Comparison of ENCODE assay signal across 1 cellular context in the genomic region with DNA sequence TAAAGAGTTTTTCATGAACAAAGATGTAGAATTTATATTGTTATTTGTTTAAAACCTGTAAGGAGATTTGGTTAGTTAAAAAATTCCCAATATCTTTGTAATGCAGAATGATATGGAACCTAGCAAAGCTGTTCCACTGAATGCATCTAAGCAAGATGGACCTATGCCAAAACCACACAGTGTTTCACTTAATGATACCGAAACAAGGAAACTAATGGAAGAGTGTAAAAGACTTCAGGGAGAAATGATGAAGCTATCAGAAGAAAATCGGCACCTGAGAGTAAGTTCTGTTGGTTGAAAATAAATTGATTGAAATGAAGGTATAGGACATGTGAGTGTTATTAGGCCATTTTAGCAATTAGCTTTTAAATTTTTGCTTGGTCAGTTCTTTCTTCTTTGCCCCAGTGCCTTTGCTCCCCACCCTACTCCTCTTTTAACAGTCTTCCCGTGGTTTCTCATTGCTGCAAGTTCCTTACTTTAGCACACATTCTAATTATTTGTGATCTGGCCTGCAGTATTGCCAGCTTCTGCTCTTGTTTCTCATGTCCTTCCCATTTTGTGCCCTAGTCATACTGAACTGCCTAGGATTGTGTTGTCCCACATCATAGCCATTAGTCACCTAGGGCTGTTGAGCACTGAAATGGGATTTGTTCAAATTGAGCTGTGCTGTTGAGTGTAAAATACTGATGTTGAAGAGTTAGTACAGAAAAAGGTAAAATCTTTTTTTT.
TF ChIP-seq lines count a peak whose summit lies in the region.

No MANE protein-coding gene starts in this region.

TF ChIP-seq in H1, 55 proteins besides CTCF, POLR2A, EP300 and RAD21 (continued from another document):
- TF ChIP-seq RNF2 (IDR thresholded peaks at IDR 0.05; ENCODE audit: borderline replicate concordance, low read depth, low read length, missing control alignments, poor library complexity, severe bottlenecking) (no peak), KDM4A (IDR thresholded peaks at IDR 0.05; ENCODE audit: low read depth, low read length, severe bottlenecking) (no peak), SIN3A (conservative IDR thresholded peaks at IDR 0.05 in 1 of 2, IDR thresholded peaks at IDR 0.05 in 1 of 2; ENCODE audit: low read depth in 1 of 2, low read length in 2 of 2) (no peak), GTF2F1 (IDR thresholded peaks at IDR 0.05; ENCODE audit: borderline replicate concordance, low read depth, low read length) (no peak), ASH2L (IDR thresholded peaks at IDR 0.05; ENCODE audit: low read length) (no peak), BACH1 (IDR thresholded peaks at IDR 0.05; ENCODE audit: low read length) (no peak), CBX5 (IDR thresholded peaks at IDR 0.05; ENCODE audit: low read depth, low read length) (no peak), SP1 (IDR thresholded peaks at IDR 0.05; ENCODE audit: low read depth, low read length) (no peak), BCL11A (IDR thresholded peaks at IDR 0.05; ENCODE audit: low read depth in 2 of 2, low read length in 2 of 2) (no peak), SRF (IDR thresholded peaks at IDR 0.05; ENCODE audit: low read depth, low read length) (no peak), KDM1A (IDR thresholded peaks at IDR 0.05; ENCODE audit: borderline replicate concordance, low read length) (no peak), USF2 (IDR thresholded peaks at IDR 0.05; ENCODE audit: low read length) (no peak), EGR1 (IDR thresholded peaks at IDR 0.05; ENCODE audit: borderline replicate concordance, low read depth, low read length) (no peak), CHD2 (IDR thresholded peaks at IDR 0.05; ENCODE audit: low read length) (no peak), PHF8 (conservative IDR thresholded peaks at IDR 0.05; ENCODE audit: low read depth, low read length) (no peak), CHD1 (IDR thresholded peaks at IDR 0.05; ENCODE audit: low read depth, low read length) (no peak), POU5F1 (IDR thresholded peaks at IDR 0.05; ENCODE audit: low read depth, low read length) (no peak), SIX5 (IDR thresholded peaks at IDR 0.05; ENCODE audit: low read depth, low read length) (no peak)
